1 cellular context compared by ENCODE assay signal in the genomic region with DNA sequence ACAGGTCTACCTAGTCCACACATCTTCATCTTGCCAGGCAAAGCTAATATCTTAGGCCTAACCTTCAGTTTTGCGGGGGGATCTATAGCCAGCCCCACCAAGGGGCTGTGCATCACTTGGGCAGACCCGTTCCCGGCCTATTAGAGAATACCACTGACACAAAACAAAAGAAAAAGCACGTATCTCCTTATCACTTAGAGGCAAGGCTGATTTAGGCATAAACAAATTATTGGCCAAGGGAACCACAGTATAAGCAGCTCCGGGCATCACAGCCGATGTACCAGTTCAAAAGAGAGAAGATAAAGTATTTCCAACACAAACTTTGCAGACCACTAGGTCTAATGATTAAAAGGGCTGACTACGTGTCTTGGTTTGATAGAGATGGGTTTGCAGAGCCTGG.
TF ChIP-seq lines count a peak whose summit lies in the region.

No MANE protein-coding gene starts in this region.

TF ChIP-seq in GM23338, 12 proteins besides CTCF, POLR2A, EP300 and RAD21:
- TF ChIP-seq, protein P1, sequence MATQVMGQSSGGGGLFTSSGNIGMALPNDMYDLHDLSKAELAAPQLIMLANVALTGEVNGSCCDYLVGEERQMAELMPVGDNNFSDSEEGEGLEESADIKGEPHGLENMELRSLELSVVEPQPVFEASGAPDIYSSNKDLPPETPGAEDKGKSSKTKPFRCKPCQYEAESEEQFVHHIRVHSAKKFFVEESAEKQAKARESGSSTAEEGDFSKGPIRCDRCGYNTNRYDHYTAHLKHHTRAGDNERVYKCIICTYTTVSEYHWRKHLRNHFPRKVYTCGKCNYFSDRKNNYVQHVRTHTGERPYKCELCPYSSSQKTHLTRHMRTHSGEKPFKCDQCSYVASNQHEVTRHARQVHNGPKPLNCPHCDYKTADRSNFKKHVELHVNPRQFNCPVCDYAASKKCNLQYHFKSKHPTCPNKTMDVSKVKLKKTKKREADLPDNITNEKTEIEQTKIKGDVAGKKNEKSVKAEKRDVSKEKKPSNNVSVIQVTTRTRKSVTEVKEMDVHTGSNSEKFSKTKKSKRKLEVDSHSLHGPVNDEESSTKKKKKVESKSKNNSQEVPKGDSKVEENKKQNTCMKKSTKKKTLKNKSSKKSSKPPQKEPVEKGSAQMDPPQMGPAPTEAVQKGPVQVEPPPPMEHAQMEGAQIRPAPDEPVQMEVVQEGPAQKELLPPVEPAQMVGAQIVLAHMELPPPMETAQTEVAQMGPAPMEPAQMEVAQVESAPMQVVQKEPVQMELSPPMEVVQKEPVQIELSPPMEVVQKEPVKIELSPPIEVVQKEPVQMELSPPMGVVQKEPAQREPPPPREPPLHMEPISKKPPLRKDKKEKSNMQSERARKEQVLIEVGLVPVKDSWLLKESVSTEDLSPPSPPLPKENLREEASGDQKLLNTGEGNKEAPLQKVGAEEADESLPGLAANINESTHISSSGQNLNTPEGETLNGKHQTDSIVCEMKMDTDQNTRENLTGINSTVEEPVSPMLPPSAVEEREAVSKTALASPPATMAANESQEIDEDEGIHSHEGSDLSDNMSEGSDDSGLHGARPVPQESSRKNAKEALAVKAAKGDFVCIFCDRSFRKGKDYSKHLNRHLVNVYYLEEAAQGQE (IDR thresholded peaks at IDR 0.05; ENCODE audit: unreplicated experiment): no peak
- TF ChIP-seq EZH2 (IDR thresholded peaks at IDR 0.05; ENCODE audit: low read depth, unreplicated experiment): no peak
- TF ChIP-seq ETS1 (IDR thresholded peaks at IDR 0.05): no peak
- TF ChIP-seq, protein P2, sequence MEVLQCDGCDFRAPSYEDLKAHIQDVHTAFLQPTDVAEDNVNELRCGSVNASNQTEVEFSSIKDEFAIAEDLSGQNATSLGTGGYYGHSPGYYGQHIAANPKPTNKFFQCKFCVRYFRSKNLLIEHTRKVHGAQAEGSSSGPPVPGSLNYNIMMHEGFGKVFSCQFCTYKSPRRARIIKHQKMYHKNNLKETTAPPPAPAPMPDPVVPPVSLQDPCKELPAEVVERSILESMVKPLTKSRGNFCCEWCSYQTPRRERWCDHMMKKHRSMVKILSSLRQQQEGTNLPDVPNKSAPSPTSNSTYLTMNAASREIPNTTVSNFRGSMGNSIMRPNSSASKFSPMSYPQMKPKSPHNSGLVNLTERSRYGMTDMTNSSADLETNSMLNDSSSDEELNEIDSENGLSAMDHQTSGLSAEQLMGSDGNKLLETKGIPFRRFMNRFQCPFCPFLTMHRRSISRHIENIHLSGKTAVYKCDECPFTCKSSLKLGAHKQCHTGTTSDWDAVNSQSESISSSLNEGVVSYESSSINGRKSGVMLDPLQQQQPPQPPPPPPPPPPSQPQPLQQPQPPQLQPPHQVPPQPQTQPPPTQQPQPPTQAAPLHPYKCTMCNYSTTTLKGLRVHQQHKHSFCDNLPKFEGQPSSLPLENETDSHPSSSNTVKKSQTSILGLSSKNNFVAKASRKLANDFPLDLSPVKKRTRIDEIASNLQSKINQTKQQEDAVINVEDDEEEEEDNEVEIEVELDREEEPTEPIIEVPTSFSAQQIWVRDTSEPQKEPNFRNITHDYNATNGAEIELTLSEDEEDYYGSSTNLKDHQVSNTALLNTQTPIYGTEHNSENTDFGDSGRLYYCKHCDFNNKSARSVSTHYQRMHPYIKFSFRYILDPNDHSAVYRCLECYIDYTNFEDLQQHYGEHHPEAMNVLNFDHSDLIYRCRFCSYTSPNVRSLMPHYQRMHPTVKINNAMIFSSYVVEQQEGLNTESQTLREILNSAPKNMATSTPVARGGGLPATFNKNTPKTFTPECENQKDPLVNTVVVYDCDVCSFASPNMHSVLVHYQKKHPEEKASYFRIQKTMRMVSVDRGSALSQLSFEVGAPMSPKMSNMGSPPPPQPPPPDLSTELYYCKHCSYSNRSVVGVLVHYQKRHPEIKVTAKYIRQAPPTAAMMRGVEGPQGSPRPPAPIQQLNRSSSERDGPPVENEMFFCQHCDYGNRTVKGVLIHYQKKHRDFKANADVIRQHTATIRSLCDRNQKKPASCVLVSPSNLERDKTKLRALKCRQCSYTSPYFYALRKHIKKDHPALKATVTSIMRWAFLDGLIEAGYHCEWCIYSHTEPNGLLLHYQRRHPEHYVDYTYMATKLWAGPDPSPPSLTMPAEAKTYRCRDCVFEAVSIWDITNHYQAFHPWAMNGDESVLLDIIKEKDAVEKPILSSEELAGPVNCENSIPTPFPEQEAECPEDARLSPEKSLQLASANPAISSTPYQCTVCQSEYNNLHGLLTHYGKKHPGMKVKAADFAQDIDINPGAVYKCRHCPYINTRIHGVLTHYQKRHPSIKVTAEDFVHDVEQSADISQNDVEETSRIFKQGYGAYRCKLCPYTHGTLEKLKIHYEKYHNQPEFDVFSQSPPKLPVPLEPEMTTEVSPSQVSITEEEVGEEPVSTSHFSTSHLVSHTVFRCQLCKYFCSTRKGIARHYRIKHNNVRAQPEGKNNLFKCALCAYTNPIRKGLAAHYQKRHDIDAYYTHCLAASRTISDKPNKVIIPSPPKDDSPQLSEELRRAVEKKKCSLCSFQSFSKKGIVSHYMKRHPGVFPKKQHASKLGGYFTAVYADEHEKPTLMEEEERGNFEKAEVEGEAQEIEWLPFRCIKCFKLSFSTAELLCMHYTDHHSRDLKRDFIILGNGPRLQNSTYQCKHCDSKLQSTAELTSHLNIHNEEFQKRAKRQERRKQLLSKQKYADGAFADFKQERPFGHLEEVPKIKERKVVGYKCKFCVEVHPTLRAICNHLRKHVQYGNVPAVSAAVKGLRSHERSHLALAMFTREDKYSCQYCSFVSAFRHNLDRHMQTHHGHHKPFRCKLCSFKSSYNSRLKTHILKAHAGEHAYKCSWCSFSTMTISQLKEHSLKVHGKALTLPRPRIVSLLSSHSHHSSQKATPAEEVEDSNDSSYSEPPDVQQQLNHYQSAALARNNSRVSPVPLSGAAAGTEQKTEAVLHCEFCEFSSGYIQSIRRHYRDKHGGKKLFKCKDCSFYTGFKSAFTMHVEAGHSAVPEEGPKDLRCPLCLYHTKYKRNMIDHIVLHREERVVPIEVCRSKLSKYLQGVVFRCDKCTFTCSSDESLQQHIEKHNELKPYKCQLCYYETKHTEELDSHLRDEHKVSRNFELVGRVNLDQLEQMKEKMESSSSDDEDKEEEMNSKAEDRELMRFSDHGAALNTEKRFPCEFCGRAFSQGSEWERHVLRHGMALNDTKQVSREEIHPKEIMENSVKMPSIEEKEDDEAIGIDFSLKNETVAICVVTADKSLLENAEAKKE (CRISPR knock-in tag; IDR thresholded peaks at IDR 0.05): no peak
- no peak for TF ChIP-seq JUNB (IDR thresholded peaks at IDR 0.05; ENCODE audit: unreplicated experiment)
- TF ChIP-seq ZNF114 (CRISPR knock-in tag; IDR thresholded peaks at IDR 0.05): no peak
- no peak for TF ChIP-seq ZNF331 (CRISPR knock-in tag; IDR thresholded peaks at IDR 0.05; ENCODE audit: low read depth)
- no peak for TF ChIP-seq STAT1 (IDR thresholded peaks at IDR 0.05; ENCODE audit: unreplicated experiment)
- no peak for TF ChIP-seq EZH2phosphoT487 (IDR thresholded peaks at IDR 0.05; ENCODE audit: unreplicated experiment)
- TF ChIP-seq CREB1 (CRISPR knock-in tag; IDR thresholded peaks at IDR 0.05; ENCODE audit: low read depth): no peak
- TF ChIP-seq POLR2AphosphoS5 (IDR thresholded peaks at IDR 0.05; ENCODE audit: low read depth): no peak
- TF ChIP-seq NANOG (IDR thresholded peaks at IDR 0.05; ENCODE audit: borderline replicate concordance): no peak
